ENCODE assay signal across 18 cellular contexts in the genomic region with DNA sequence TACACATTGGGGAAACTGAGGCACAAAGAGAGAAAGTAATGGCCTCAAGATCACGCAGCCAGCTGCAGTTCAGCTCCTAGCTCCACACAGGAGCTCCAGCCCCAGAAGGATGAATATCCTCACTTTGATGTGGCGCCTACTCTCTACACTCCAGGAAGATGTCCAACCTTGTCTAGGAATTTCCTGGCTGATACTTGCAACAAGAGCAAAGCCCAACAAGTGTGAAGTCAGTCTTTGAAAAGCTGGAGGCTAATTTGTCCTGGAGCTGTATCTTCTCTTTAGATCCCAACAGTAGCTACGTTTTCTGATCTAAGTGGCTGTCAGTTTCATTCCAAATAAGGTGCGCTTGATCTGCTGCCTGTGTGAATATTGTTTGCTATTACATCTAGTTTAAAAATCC.
A peak's percentile ranks its signal among the peaks of the same experiment; 100 is the strongest.
DNase-seq lines count a peak whose midpoint lies in the region; TF ChIP-seq lines count a peak whose summit lies in the region.
"Had no signal": no experiment of that assay in that cellular context is flagged by ENCODE, and none has a peak within 500 bp of the region (broad histone marks: within the 10 kb centered on the region; RNA-seq: fewer than 3 reads in every experiment).

No MANE protein-coding gene starts in this region.

- TF ChIP-seq CTCF in AG10803 (conservative IDR thresholded peaks at IDR 0.05; ENCODE audit: low read length) (no peak), endodermal cell (conservative IDR thresholded peaks at IDR 0.05) (no peak)

- H3K36me3 ChIP-seq in endodermal cell (ENCODE audit: control insufficient read depth, insufficient read depth, low read length): no peaks in the 10 kb centered on the region
- H3K36me3 ChIP-seq: BLaER1 had no signal

- 91 to 100% methylated on average over 3 to 4 of the region's 4 CpGs for WGBS in endodermal cell (ENCODE audit: insufficient coverage in 1 of 2, insufficient read length in 1 of 2), 2 experiments

- no peak overlapping the region for H3K27ac Mint-ChIP-seq in endodermal cell
- H3K27ac Mint-ChIP-seq: CD14-positive monocyte had no signal

- H3K36me3 Mint-ChIP-seq in endodermal cell (ENCODE audit: low read depth): no peaks in the 10 kb centered on the region
- H3K36me3 Mint-ChIP-seq: CD14-positive monocyte; CD4-positive, alpha-beta memory T cell had no signal

- peaks cover 27% of the 10 kb centered on the region for H3K27me3 ChIP-seq in endodermal cell (ENCODE audit: control insufficient read depth, insufficient read depth, low read length, poor library complexity, severe bottlenecking)
- H3K27me3 ChIP-seq: BLaER1 had no signal

- no peak overlapping the region for H3K4me3 ChIP-seq in AG10803 (ENCODE audit: low read length)
- H3K4me3 ChIP-seq in endodermal cell (ENCODE audit: low read length): no peak overlapping the region
- H3K4me3 ChIP-seq: A549, BLaER1 had no signal

- H3K9ac ChIP-seq in endodermal cell (ENCODE audit: extremely low read depth, low read length, poor library complexity, severe bottlenecking): no peak overlapping the region
- H3K9ac ChIP-seq: BLaER1 had no signal

- no peak overlapping the region for H3K4me3 Mint-ChIP-seq in endodermal cell
- H3K4me3 Mint-ChIP-seq: CD14-positive monocyte; CD4-positive, alpha-beta memory T cell had no signal

- peak; percentile 23 for DNase-seq in AG10803 (ENCODE audit: low read depth)
- peak; percentile 66 for DNase-seq in RPMI7951 (ENCODE audit: low read depth)
- DNase-seq in endodermal cell: peak; percentile 11
- peak; percentile 28 for DNase-seq in islet precursor cell
- no peak for DNase-seq in NCI-H2029 treated with DMSO at 0.1 percent for 48 hours (lab: John Stamatoyannopoulos, UW)
- DNase-seq in kidney tubule cell (ENCODE audit: low spot score): no peak
- no peak for DNase-seq in NCI-H82 treated with DMSO at 0.1 percent for 48 hours (lab: John Stamatoyannopoulos, UW; ENCODE audit: unreplicated experiment)
- DNase-seq: CD4-positive, alpha-beta memory T cell; DMS153; DMS79; GF-D8; GOT3; H7; IMR-90 had no signal

- H3K9me3 ChIP-seq in endodermal cell (ENCODE audit: control insufficient read depth, low read length): no peaks in the 10 kb centered on the region
- H3K9me3 ChIP-seq: A549, BLaER1 had no signal

- H3K27ac ChIP-seq in endodermal cell (ENCODE audit: low read depth, low read length): no peak overlapping the region
- H3K27ac ChIP-seq: 22Rv1, A549, BLaER1 had no signal

- H3K4me1 ChIP-seq in endodermal cell (ENCODE audit: control insufficient read depth, insufficient read depth, low read length): peaks cover 7% of the 10 kb centered on the region
- H3K4me1 ChIP-seq: A549, BLaER1 had no signal

- no peaks in the 10 kb centered on the region for H3K9me3 Mint-ChIP-seq in endodermal cell

- peaks cover 11% of the 10 kb centered on the region for H3K27me3 Mint-ChIP-seq in endodermal cell (ENCODE audit: insufficient read depth)

- H3K4me1 Mint-ChIP-seq in endodermal cell: peaks cover 22% of the 10 kb centered on the region
- H3K4me1 Mint-ChIP-seq: CD14-positive monocyte; CD4-positive, alpha-beta memory T cell had no signal

Comparison
In these comparisons a context has a peak if more than half of its experiments do, and no peak if none do; other contexts are left out.
1. DNase-seq: peak in AG10803 (single experiment), RPMI7951 (single experiment), endodermal cell (single experiment) and islet precursor cell (single experiment); none in NCI-H2029 treated with DMSO at 0.1 percent for 48 hours (single experiment), kidney tubule cell (single experiment) and NCI-H82 treated with DMSO at 0.1 percent for 48 hours (single experiment).